Comparison of ENCODE assay signal across 22 cellular contexts in the genomic region with DNA sequence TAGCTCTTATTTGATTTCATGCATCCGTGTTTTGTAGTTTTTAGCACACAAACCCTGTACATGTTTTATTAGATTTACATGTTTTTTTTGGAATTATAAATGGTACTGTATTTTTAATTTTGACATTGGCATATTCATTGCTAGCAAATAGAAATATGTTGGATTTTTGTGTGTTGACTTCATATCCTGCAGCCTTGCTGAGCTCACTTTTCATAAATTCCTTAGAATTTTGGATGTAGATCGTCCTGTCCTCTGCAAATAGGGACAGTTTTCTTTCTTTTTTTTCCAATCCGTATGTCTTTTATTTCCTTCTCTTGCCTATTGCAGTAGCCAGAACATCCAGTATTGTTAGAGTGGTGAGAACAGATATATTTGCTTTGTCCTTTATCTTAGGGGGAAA. TPM values are rescaled to one million over a fixed set of nuclear protein-coding genes. Genes with fewer than 3 reads are reported as not detected.
"Had no signal": no experiment of that assay in that cellular context is flagged by ENCODE, and none has a peak within 500 bp of the region (broad histone marks: within the 10 kb centered on the region; RNA-seq: fewer than 3 reads in every experiment).

No MANE protein-coding gene starts in this region.

- H3K36me3 ChIP-seq: gastrocnemius medialis, heart left ventricle, neural progenitor cell, tibial artery had no signal

- H3K27me3 Mint-ChIP-seq: activated CD4-positive, alpha-beta T cell treated with anti-CD3 and anti-CD28 coated beads for 36 hours; activated naive CD8-positive, alpha-beta T cell; dendritic cell treated with granulocyte-macrophage colony-stimulating factor and Interleukin-4, amounts not matched to agents 40 ng/mL and 50 ng/mL, for 4 days; stimulated activated naive B cell treated with anti-CD40 and anti-IgM and Interleukin-4, amounts not matched to agents 10 μg/mL and 1 μg/mL and 100 μg/mL, for 72 hours had no signal

- H3K27ac ChIP-seq: gastrocnemius medialis, heart left ventricle, neural progenitor cell, parathyroid adenoma, tibial artery had no signal

- H3K27ac Mint-ChIP-seq: activated CD4-positive, alpha-beta T cell treated with anti-CD3 and anti-CD28 coated beads for 36 hours; activated CD8-positive, alpha-beta T cell treated with anti-CD3 and anti-CD28 coated beads for 36 hours; activated naive CD8-positive, alpha-beta T cell; dendritic cell treated with granulocyte-macrophage colony-stimulating factor and Interleukin-4, amounts not matched to agents 40 ng/mL and 50 ng/mL, for 4 days; immature natural killer cell; mesothelial cell of epicardium; neural progenitor cell; stimulated activated naive B cell treated with anti-CD40 and anti-IgM and Interleukin-4, amounts not matched to agents 10 μg/mL and 1 μg/mL and 100 μg/mL, for 72 hours had no signal

- H3K4me2 ChIP-seq: neural progenitor cell had no signal

- ATAC-seq: activated CD4-positive, alpha-beta T cell treated with anti-CD3 and anti-CD28 coated beads for 36 hours; activated CD8-positive, alpha-beta T cell treated with anti-CD3 and anti-CD28 coated beads for 36 hours; gastrocnemius medialis; heart left ventricle; stimulated activated naive B cell treated with anti-CD40 and anti-IgM and Interleukin-4, amounts not matched to agents 10 μg/mL and 1 μg/mL and 100 μg/mL, for 72 hours had no signal

- H3K27me3 ChIP-seq: gastrocnemius medialis, heart left ventricle, neural progenitor cell, tibial artery had no signal

- H3K9ac ChIP-seq: neural progenitor cell, parathyroid adenoma had no signal

- H3K4me3 Mint-ChIP-seq: activated CD4-positive, alpha-beta T cell treated with anti-CD3 and anti-CD28 coated beads for 36 hours; activated CD8-positive, alpha-beta T cell treated with anti-CD3 and anti-CD28 coated beads for 36 hours; activated naive CD8-positive, alpha-beta T cell; dendritic cell treated with granulocyte-macrophage colony-stimulating factor and Interleukin-4, amounts not matched to agents 40 ng/mL and 50 ng/mL, for 4 days; immature natural killer cell; mesothelial cell of epicardium; neural progenitor cell; stimulated activated naive B cell treated with anti-CD40 and anti-IgM and Interleukin-4, amounts not matched to agents 10 μg/mL and 1 μg/mL and 100 μg/mL, for 72 hours had no signal

- H3K4me1 Mint-ChIP-seq: activated CD4-positive, alpha-beta T cell treated with anti-CD3 and anti-CD28 coated beads for 36 hours; immature natural killer cell; mesothelial cell of epicardium; neural progenitor cell had no signal

- H2AFZ ChIP-seq: neural progenitor cell, parathyroid adenoma had no signal

- H3K4me1 ChIP-seq: gastrocnemius medialis, heart left ventricle, neural progenitor cell, parathyroid adenoma, tibial artery had no signal

- DNase-seq: activated CD4-positive, alpha-beta T cell treated with anti-CD3 and anti-CD28 coated beads for 36 hours; activated CD8-positive, alpha-beta T cell treated with anti-CD3 and anti-CD28 coated beads for 36 hours; activated gamma-delta T cell; activated T-cell treated with anti-CD3 and anti-CD28 coated beads, Interleukin-2, amount 50 U/mL, for 48 hours; amygdala; effector memory CD4-positive, alpha-beta T cell; gastrocnemius medialis; heart left ventricle; immature natural killer cell; stimulated activated CD4-positive, alpha-beta T cell treated with anti-CD3 and anti-CD28 coated beads, Interleukin-15, amount 100 ng/mL, for 24 hours; stimulated activated CD4-positive, alpha-beta T cell treated with anti-CD3 and anti-CD28 coated beads, Interleukin-4, amount 100 ng/mL, for 1 hour; stimulated activated naive B cell treated with anti-CD40 and anti-IgM and Interleukin-4, amounts not matched to agents 10 μg/mL and 1 μg/mL and 100 μg/mL, for 72 hours; tibial artery had no signal

- H3K36me3 Mint-ChIP-seq: immature natural killer cell had no signal

- H3K4me3 ChIP-seq: gastrocnemius medialis, heart left ventricle, neural progenitor cell, tibial artery had no signal

- H3K9me3 Mint-ChIP-seq: immature natural killer cell had no signal

- H3K79me2 ChIP-seq: parathyroid adenoma had no signal

RNA-seq across cellular contexts. Expression of a gene that starts 46.7 kb away (rescaled TPM):
- total RNA-seq: activated CD4-positive, alpha-beta T cell treated with anti-CD3 and anti-CD28 coated beads for 36 hours; activated CD8-positive, alpha-beta T cell treated with anti-CD3 and anti-CD28 coated beads for 36 hours; fibroblast of lung; mesothelial cell of epicardium; myocyte; subcutaneous adipose tissue; T-helper 1 cell treated with Interleukin-12 subunit alpha and Interleukin-12 subunit beta and Interleukin-4 antibody, amounts not matched to agents 30 ng/mL and 1 ng/mL, for 36 hours had no signal
- polyA plus RNA-seq: fibroblast of lung, immature natural killer cell had no signal
